In genomic region chr19:4713384-4713951, GRCh38 we compare ENCODE assay signal across 9 cellular contexts. TPM values are rescaled to one million over a fixed set of nuclear protein-coding genes. Genes with fewer than 3 reads are reported as not detected.
DNase-seq lines count a peak whose midpoint lies in the region; ATAC-seq, FAIRE-seq and TF ChIP-seq lines count a peak whose summit lies in the region.
"Had no signal": no experiment of that assay in that cellular context is flagged by ENCODE, and none has a peak within 500 bp of the region (broad histone marks: within the 10 kb centered on the region; RNA-seq: fewer than 3 reads in every experiment).

No MANE protein-coding gene starts in this region.

- intact Hi-C loops in kidney (cut with DNase I) (no loop called here), OCI-LY7 (cut with micrococcal nuclease; ENCODE audit: unreplicated experiment) (no loop called here)

- H3K27ac ChIP-seq in kidney (ENCODE audit: low read depth in 2 of 2, low read length in 2 of 2) (no peak overlapping the region), suprapubic skin (peak overlapping the region; percentile 91), OCI-LY7 (ENCODE audit: low read depth, low read length, poor library complexity, severe bottlenecking) (no peak overlapping the region)

- H3K4me1 Mint-ChIP-seq in HFFc6 (ENCODE audit: low read depth): peaks cover 60% of the 10 kb centered on the region

- CTCF ChIA-PET in OCI-LY7 (lab: Charles Lee; ENCODE audit: unreplicated experiment): interaction anchor here (0.6 kb wide), 1 partner anchor 358 kb away, joined by 4 read pairs; no protein-coding TSS in a partner anchor

- H2AFZ ChIP-seq in OCI-LY7 (ENCODE audit: low read length): no peak overlapping the region

- H3K4me2 ChIP-seq in OCI-LY7 (ENCODE audit: low read length): no peak overlapping the region

- ATAC-seq in GM21447 (IDR thresholded peaks at IDR 0.05; ENCODE audit: unreplicated experiment): no peak

- H3K36me3 ChIP-seq in bronchial epithelial cell (ENCODE audit: control insufficient read depth, insufficient read depth, low read length) (peaks cover 40% of the 10 kb centered on the region), kidney (ENCODE audit: control insufficient read depth in 1 of 2, insufficient read depth in 2 of 2, low read length in 2 of 2) (peaks cover 9 to 34% of the 10 kb centered on the region in 2 donors), suprapubic skin (peaks cover 79% of the 10 kb centered on the region), OCI-LY7 (ENCODE audit: insufficient read depth, low read length) (peaks cover 74% of the 10 kb centered on the region)

- H3K27ac Mint-ChIP-seq in HFFc6: peak overlapping the region; percentile 94

- TF ChIP-seq CTCF in HFFc6 (IDR thresholded peaks at IDR 0.05) (no peak), bronchial epithelial cell (IDR thresholded peaks at IDR 0.05; ENCODE audit: insufficient read depth, low read length, severe bottlenecking) (no peak), kidney (IDR thresholded peaks at IDR 0.05; ENCODE audit: borderline replicate concordance, extremely low read depth, insufficient read depth) (no peak), suprapubic skin (IDR thresholded peaks at IDR 0.05) (no peak), OCI-LY7 (conservative IDR thresholded peaks at IDR 0.05; ENCODE audit: low read length) (no peak)

- H4K20me1 ChIP-seq in OCI-LY7 (ENCODE audit: insufficient read depth, low read length): no peaks in the 10 kb centered on the region

- no peaks in the 10 kb centered on the region for H3K79me2 ChIP-seq in OCI-LY7 (ENCODE audit: insufficient read depth, low read depth, low read length)

- H3K27me3 ChIP-seq in bronchial epithelial cell (ENCODE audit: control insufficient read depth, insufficient read depth, low read length) (no peaks in the 10 kb centered on the region), suprapubic skin (no peaks in the 10 kb centered on the region)

- peak; percentile 98 for FAIRE-seq in bronchial epithelial cell (lab: Jason Lieb, UNC)
- FAIRE-seq in kidney (lab: Jason Lieb, UNC): no peak

- no peak for TF ChIP-seq EP300 in suprapubic skin (IDR thresholded peaks at IDR 0.05)

- no peaks in the 10 kb centered on the region for H3K9me3 Mint-ChIP-seq in HFFc6

- no peaks in the 10 kb centered on the region; the same call in none of the 2 replicates for H3K27me3 Mint-ChIP-seq in HFFc6 (ENCODE audit: insufficient read depth)

- no peak overlapping the region for H3K4me3 ChIP-seq in bronchial epithelial cell (ENCODE audit: low read depth, low read length)
- H3K4me3 ChIP-seq in kidney (ENCODE audit: low read length in 2 of 2): no peak overlapping the region
- peak overlapping the region; percentile 21 for H3K4me3 ChIP-seq in suprapubic skin
- no peak overlapping the region for H3K4me3 ChIP-seq in OCI-LY7 (ENCODE audit: low read depth, low read length, poor library complexity, severe bottlenecking)

- H3K9me2 ChIP-seq in OCI-LY7 (ENCODE audit: insufficient read depth, low read length): no peaks in the 10 kb centered on the region

- H3K4me3 Mint-ChIP-seq in HFFc6: peak overlapping the region; percentile 72

- H3K36me3 Mint-ChIP-seq in HFFc6 (ENCODE audit: low read depth): peaks cover 53% of the 10 kb centered on the region

- H3K9me3 ChIP-seq in kidney (ENCODE audit: control insufficient read depth in 1 of 2, low read length in 2 of 2) (no peaks in the 10 kb centered on the region), suprapubic skin (no peaks in the 10 kb centered on the region), OCI-LY7 (ENCODE audit: low read length) (no peaks in the 10 kb centered on the region)

- POLR2A ChIA-PET in OCI-LY7 (lab: Charles Lee): no interaction called here

- DNase-seq in HFFc6: peak; percentile 98
- DNase-seq in bronchial epithelial cell (ENCODE audit: low read depth): peak; percentile 99
- peak; percentile 94 for DNase-seq in kidney
- DNase-seq in suprapubic skin (ENCODE audit: low spot score in 2 of 2): peak; percentile 92 to 93
- no peak for DNase-seq in NK-92 treated with Interleukin-12 subunit alpha and Interleukin-12 subunit beta, amount 100 ng/mL, for 24 hours (lab: John Stamatoyannopoulos, UW)
- no peak for DNase-seq in NCI-H446 treated with DMSO at 0.1 percent for 48 hours (lab: John Stamatoyannopoulos, UW)
- DNase-seq in OCI-LY7 (ENCODE audit: low spot score): no peak
- DNase-seq: mesendoderm had no signal

- 40% methylated on average over 2 of the region's 32 CpGs for WGBS in suprapubic skin

- H3K4me1 ChIP-seq in kidney (ENCODE audit: control insufficient read depth in 1 of 2, insufficient read depth in 1 of 2, low read depth in 1 of 2, low read length in 2 of 2): peaks cover 0 to 3% of the 10 kb centered on the region in 2 donors
- peaks cover 53% of the 10 kb centered on the region for H3K4me1 ChIP-seq in suprapubic skin
- no peaks in the 10 kb centered on the region for H3K4me1 ChIP-seq in OCI-LY7 (ENCODE audit: insufficient read depth, low read length, poor library complexity, severe bottlenecking)

- TF ChIP-seq POLR2A in suprapubic skin (IDR thresholded peaks at IDR 0.05): no peak

- no peak overlapping the region for H3K9ac ChIP-seq in kidney (ENCODE audit: low read length in 2 of 2)

- BruUV-seq in OCI-LY7 (replicated peaks; lab: Mats Ljungman, UMichigan): no TSS peak

RNA-seq across cellular contexts. Expression of gene DPP9, which starts 10.2 kb away (rescaled TPM):
- 10 to 100 TPM; 68.4 to 82.2 (median 80.1) TPM for total RNA-seq in HFFc6 (2021; fragmentation: NEBNext Ultra II Directional; extraction: Animal tissue kit (Norgen Biotek cat#: 25700))
- total RNA-seq in bronchial epithelial cell (34.0 and 36.7 TPM in 2 replicates), kidney (61.9 TPM), suprapubic skin (100 to 1,000 TPM in 2 of 4 donors, 10 to 100 TPM in 2; 51.2 to 126 (median 84.1) TPM), OCI-LY7 (2022) (56.7 and 63.8 TPM in 2 replicates)
- polyA plus RNA-seq in kidney (ENCODE audit: insufficient read depth, low read depth, low replicate concordance): 14.0 TPM
- 25.5 and 40.2 TPM in 2 replicates for total RNA-seq in OCI-LY7 (2014; rRNA removed; shearing (Covaris generic))

RNA-seq across cellular contexts. Expression of gene MYDGF, which starts 43.3 kb away (rescaled TPM):
- total RNA-seq in HFFc6 (2021; fragmentation: NEBNext Ultra II Directional; extraction: Animal tissue kit (Norgen Biotek cat#: 25700)): 100 to 1,000 TPM; 266 to 322 (median 283) TPM
- total RNA-seq in bronchial epithelial cell (314 and 353 TPM in 2 replicates), kidney (75.8 TPM), suprapubic skin (10 to 100 TPM; 17.5 to 43.6 (median 28.3) TPM), OCI-LY7 (2022) (65.0 and 77.3 TPM in 2 replicates)
- polyA plus RNA-seq in kidney (ENCODE audit: insufficient read depth, low read depth, low replicate concordance): 85.5 TPM
- 73.3 and 76.0 TPM in 2 replicates for total RNA-seq in OCI-LY7 (2014; rRNA removed; shearing (Covaris generic))

Comparison
In these comparisons a context has a peak if more than half of its experiments do, and no peak if none do; other contexts are left out.
1. DNase-seq: peak in HFFc6 (single experiment), bronchial epithelial cell (single experiment), kidney (single experiment) and suprapubic skin (2 of 2); none in NK-92 treated with Interleukin-12 subunit alpha and Interleukin-12 subunit beta, amount 100 ng/mL, for 24 hours (single experiment), NCI-H446 treated with DMSO at 0.1 percent for 48 hours (single experiment) and OCI-LY7 (single experiment).